In genomic region chr12:12265571-12266388, GRCh38 we compare ENCODE assay signal across 8 cellular contexts. TPM values are rescaled to one million over a fixed set of nuclear protein-coding genes. Genes with fewer than 3 reads are reported as not detected.
DNase-seq lines count a peak whose midpoint lies in the region; ATAC-seq and TF ChIP-seq lines count a peak whose summit lies in the region.

No MANE protein-coding gene starts in this region.

- H3K4me3 ChIP-seq in OCI-LY1 (ENCODE audit: low read depth, low read length, poor library complexity, severe bottlenecking) = peak overlapping the region; percentile 65
- H3K4me3 ChIP-seq in lower leg skin (ENCODE audit: low read depth, poor library complexity, severe bottlenecking) = peak overlapping the region; percentile 75
- peak overlapping the region; percentile 77 for H3K4me3 ChIP-seq in thymus (ENCODE audit: low read length)

- no peaks in the 10 kb centered on the region for H3F3A ChIP-seq in OCI-LY1 (ENCODE audit: insufficient read depth, low read length)

- H3K27me3 ChIP-seq in OCI-LY1 (ENCODE audit: insufficient read depth, low read length) = no peaks in the 10 kb centered on the region
- H3K27me3 ChIP-seq in thymus (ENCODE audit: control insufficient read depth, insufficient read depth) = peaks cover 9% of the 10 kb centered on the region

- TF ChIP-seq CTCF in OCI-LY1 (IDR thresholded peaks at IDR 0.05; ENCODE audit: low read length) (no peak), chondrocyte (IDR thresholded peaks at IDR 0.05) (no peak), lower leg skin (IDR thresholded peaks at IDR 0.05) (no peak)

- TF ChIP-seq POLR2A in lower leg skin (IDR thresholded peaks at IDR 0.05) = no peak

- H3K4me2 ChIP-seq in OCI-LY1 (ENCODE audit: low read length) = peak overlapping the region; percentile 63

- H3K27me3 Mint-ChIP-seq in activated T-cell treated with anti-CD3 and anti-CD28 coated beads, Interleukin-2, amount 50 U/mL, for 4 hours (ENCODE audit: low read depth) = peaks cover 32% of the 10 kb centered on the region
- H3K27me3 Mint-ChIP-seq in chondrocyte (ENCODE audit: low read depth) = no peaks in the 10 kb centered on the region

- H3K27ac ChIP-seq in OCI-LY1 (ENCODE audit: low read depth, low read length, poor library complexity, severe bottlenecking) (no peak overlapping the region), thymus (ENCODE audit: low read depth) (no peak overlapping the region)

- peaks cover 18% of the 10 kb centered on the region for H3K4me1 ChIP-seq in OCI-LY1 (ENCODE audit: insufficient read depth, low read length, severe bottlenecking)
- no peaks in the 10 kb centered on the region for H3K4me1 ChIP-seq in thymus (ENCODE audit: control insufficient read depth, insufficient read depth, low read length)

- ATAC-seq in activated T-cell treated with anti-CD3 and anti-CD28 coated beads, Interleukin-2, amount 50 U/mL, for 4 hours = no peak

- no peaks in the 10 kb centered on the region for H3K79me2 ChIP-seq in OCI-LY1 (ENCODE audit: insufficient read depth, low read length)

- H3K9me2 ChIP-seq in OCI-LY1 (ENCODE audit: low read depth, low read length) = no peaks in the 10 kb centered on the region

- peak overlapping the region; percentile 99 for H3K27ac Mint-ChIP-seq in chondrocyte (ENCODE audit: unreplicated experiment)

- H3K36me3 ChIP-seq in OCI-LY1 (ENCODE audit: insufficient read depth, low read length) = no peaks in the 10 kb centered on the region
- H3K36me3 ChIP-seq in thymus (ENCODE audit: control insufficient read depth, insufficient read depth) = no peaks in the 10 kb centered on the region

- H3K9ac ChIP-seq in OCI-LY1 (ENCODE audit: low read length) = peak overlapping the region; percentile 61; the same call in 1 of the 2 replicates

- H4K20me1 ChIP-seq in OCI-LY1 (ENCODE audit: insufficient read depth, low read length) = no peaks in the 10 kb centered on the region

- no peaks in the 10 kb centered on the region for H3K9me3 Mint-ChIP-seq in activated T-cell treated with anti-CD3 and anti-CD28 coated beads, Interleukin-2, amount 50 U/mL, for 4 hours
- H3K9me3 Mint-ChIP-seq in chondrocyte (ENCODE audit: low read depth) = no peaks in the 10 kb centered on the region

- DNase-seq in activated T-cell treated with anti-CD3 and anti-CD28 coated beads, Interleukin-2, amount 50 U/mL, for 4 hours = no peak
- DNase-seq in activated T-cell treated with anti-CD3 and anti-CD28 coated beads for 4 hours (no peak), chondrocyte (ENCODE audit: low spot score) (no peak), lower leg skin (ENCODE audit: low spot score in 2 of 2) (no peak)
- no peak for DNase-seq in stimulated activated CD4-positive, alpha-beta T cell treated with anti-CD3 and anti-CD28 coated beads, Interleukin-1b, Interleukin-23, amount 100 ng/mL, for 48 hours
- DNase-seq in activated CD8-positive, alpha-beta memory T cell treated with anti-CD3 and anti-CD28 coated beads, Interleukin-2, amount 50 U/mL, for 4 hours = no peak

- H3K9me3 ChIP-seq in OCI-LY1 (ENCODE audit: low read length) = no peaks in the 10 kb centered on the region
- H3K9me3 ChIP-seq in thymus (ENCODE audit: control insufficient read depth) = no peaks in the 10 kb centered on the region

- H3K4me1 Mint-ChIP-seq in activated T-cell treated with anti-CD3 and anti-CD28 coated beads, Interleukin-2, amount 50 U/mL, for 4 hours (ENCODE audit: low read depth) = peaks cover 17% of the 10 kb centered on the region
- H3K4me1 Mint-ChIP-seq in chondrocyte (ENCODE audit: low read depth) = peaks cover 37% of the 10 kb centered on the region

- intact Hi-C loops in lower leg skin (cut with DNase I; ENCODE audit: low total_unique reads) = no loop called here

- no peaks in the 10 kb centered on the region for H3K36me3 Mint-ChIP-seq in activated T-cell treated with anti-CD3 and anti-CD28 coated beads, Interleukin-2, amount 50 U/mL, for 4 hours (ENCODE audit: insufficient read depth)
- no peaks in the 10 kb centered on the region for H3K36me3 Mint-ChIP-seq in chondrocyte (ENCODE audit: low read depth)

- peak overlapping the region; percentile 86 for H3K4me3 Mint-ChIP-seq in activated T-cell treated with anti-CD3 and anti-CD28 coated beads, Interleukin-2, amount 50 U/mL, for 4 hours
- peak overlapping the region; percentile 78 for H3K4me3 Mint-ChIP-seq in chondrocyte (ENCODE audit: unreplicated experiment)

- 1 to 2% methylated on average over 25 of the region's 25 CpGs for WGBS in lower leg skin, 2 donors
- WGBS in thymus = 4% methylated on average over 25 of the region's 25 CpGs

- H2AFZ ChIP-seq in OCI-LY1 (ENCODE audit: low read length) = no peak overlapping the region

RNA-seq across cellular contexts. Expression of gene LRP6, which starts 1.1 kb away (rescaled TPM):
- 1 to 10 TPM; 4.8 to 8.0 (median 7.9) TPM for total RNA-seq in activated T-cell treated with anti-CD3 and anti-CD28 coated beads, Interleukin-2, amount 50 U/mL, for 4 hours
- total RNA-seq in chondrocyte (39.0 to 41.4 TPM (median 40.2 TPM) in 3 replicates), lower leg skin (10 to 100 TPM; 19.6 to 37.3 (median 26.1) TPM)
- 3.3 TPM for polyA plus RNA-seq in thymus
